ENCODE assay signal across 20 cellular contexts in genomic region chr10:111130471-111130870, GRCh38. TPM values are rescaled to one million over a fixed set of nuclear protein-coding genes. Genes with fewer than 3 reads are reported as not detected.
"Had no signal": no experiment of that assay in that cellular context is flagged by ENCODE, and none has a peak within 500 bp of the region (broad histone marks: within the 10 kb centered on the region; RNA-seq: fewer than 3 reads in every experiment).

No MANE protein-coding gene starts in this region.

- H3K27ac Mint-ChIP-seq: activated CD4-positive, alpha-beta memory T cell treated with anti-CD3 and anti-CD28 coated beads for 36 hours; activated CD4-positive, alpha-beta T cell treated with anti-CD3 and anti-CD28 coated beads, Interleukin-2, amount 10 ng/mL, durations not matched to agents 24 days and 14 days; activated naive CD4-positive, alpha-beta T cell treated with anti-CD3 and anti-CD28 coated beads, Interleukin-2, amount 50 U/mL, for 24 hours; activated T-helper 2 cell treated with anti-CD3 and anti-CD28 coated beads, Interferon-gamma antibody, Interleukin-2, Interleukin-4, amounts not matched to agents 10 μg/mL and 5 μg/mL and 100 μg/mL, durations not matched to agents 14 hours and 24 hours and 36 hours; naive thymus-derived CD4-positive, alpha-beta T cell had no signal

- H3K4me1 Mint-ChIP-seq: activated CD4-positive, alpha-beta T cell treated with anti-CD3 and anti-CD28 coated beads, Interleukin-2, amount 10 ng/mL, durations not matched to agents 24 days and 14 days; activated naive CD4-positive, alpha-beta T cell treated with anti-CD3 and anti-CD28 coated beads, Interleukin-2, amount 50 U/mL, for 24 hours; neural crest cell had no signal

- H3K4me3 Mint-ChIP-seq: activated CD4-positive, alpha-beta memory T cell treated with anti-CD3 and anti-CD28 coated beads for 36 hours; activated CD4-positive, alpha-beta T cell treated with anti-CD3 and anti-CD28 coated beads, Interleukin-2, amount 10 ng/mL, durations not matched to agents 24 days and 14 days; activated naive CD4-positive, alpha-beta T cell treated with anti-CD3 and anti-CD28 coated beads, Interleukin-2, amount 50 U/mL, for 24 hours; naive thymus-derived CD4-positive, alpha-beta T cell; neural crest cell had no signal

- DNase-seq: activated CD4-positive, alpha-beta memory T cell treated with anti-CD3 and anti-CD28 coated beads for 36 hours; activated CD4-positive, alpha-beta T cell treated with anti-CD3 and anti-CD28 coated beads, Interleukin-2, amount 10 ng/mL, durations not matched to agents 24 days and 14 days; activated CD4-positive, CD25-positive, alpha-beta regulatory T cell treated with anti-CD3 and anti-CD28 coated beads, Interleukin-2, amount 50 U/mL, for 72 hours; activated T-cell treated with anti-CD3 and anti-CD28 coated beads, Interleukin-2, amount 50 U/mL, for 48 hours; anterior cingulate cortex; dermis blood vessel endothelial cell; effector CD4-positive, alpha-beta T cell; left cardiac atrium; mammary epithelial cell; naive thymus-derived CD4-positive, alpha-beta T cell; nucleus accumbens; stimulated activated CD4-positive, alpha-beta T cell treated with anti-CD3 and anti-CD28 coated beads, Interleukin-2, amount 100 ng/mL, for 24 hours; stimulated activated naive CD4-positive, alpha-beta T cell treated with Interleukin-2 at 50 U/mL for 16 hours; testis; transverse colon; WERI-Rb-1 had no signal

- H3K36me3 Mint-ChIP-seq: activated CD4-positive, alpha-beta memory T cell treated with anti-CD3 and anti-CD28 coated beads for 36 hours; activated naive CD4-positive, alpha-beta T cell treated with anti-CD3 and anti-CD28 coated beads, Interleukin-2, amount 50 U/mL, for 24 hours; naive thymus-derived CD4-positive, alpha-beta T cell had no signal

- H3K9me3 Mint-ChIP-seq: activated CD4-positive, alpha-beta memory T cell treated with anti-CD3 and anti-CD28 coated beads for 36 hours; activated CD4-positive, alpha-beta T cell treated with anti-CD3 and anti-CD28 coated beads, Interleukin-2, amount 10 ng/mL, durations not matched to agents 24 days and 14 days; activated naive CD4-positive, alpha-beta T cell treated with anti-CD3 and anti-CD28 coated beads, Interleukin-2, amount 50 U/mL, for 24 hours; activated T-helper 2 cell treated with anti-CD3 and anti-CD28 coated beads, Interferon-gamma antibody, Interleukin-2, Interleukin-4, amounts not matched to agents 10 μg/mL and 5 μg/mL and 100 μg/mL, durations not matched to agents 14 hours and 24 hours and 36 hours had no signal

- ATAC-seq: left cardiac atrium; naive thymus-derived CD4-positive, alpha-beta T cell had no signal

RNA-seq across cellular contexts. Expression of gene ADRA2A, which starts 53.6 kb away (rescaled TPM):
- total RNA-seq: activated CD4-positive, alpha-beta memory T cell treated with anti-CD3 and anti-CD28 coated beads for 36 hours; activated CD4-positive, alpha-beta T cell treated with anti-CD3 and anti-CD28 coated beads, Interleukin-2, amount 10 ng/mL, durations not matched to agents 24 days and 14 days; activated T-helper 2 cell treated with anti-CD3 and anti-CD28 coated beads, Interferon-gamma antibody, Interleukin-2, Interleukin-4, amounts not matched to agents 10 μg/mL and 5 μg/mL and 100 μg/mL, durations not matched to agents 14 hours and 24 hours and 36 hours; dermis blood vessel endothelial cell; mammary epithelial cell; T-helper 1 cell treated with Interleukin-12 subunit alpha and Interleukin-12 subunit beta and Interleukin-4 antibody, amounts not matched to agents 30 ng/mL and 1 ng/mL, for 36 hours had no signal
